Comparison of ENCODE assay signal across 1 cellular context in the genomic region with DNA sequence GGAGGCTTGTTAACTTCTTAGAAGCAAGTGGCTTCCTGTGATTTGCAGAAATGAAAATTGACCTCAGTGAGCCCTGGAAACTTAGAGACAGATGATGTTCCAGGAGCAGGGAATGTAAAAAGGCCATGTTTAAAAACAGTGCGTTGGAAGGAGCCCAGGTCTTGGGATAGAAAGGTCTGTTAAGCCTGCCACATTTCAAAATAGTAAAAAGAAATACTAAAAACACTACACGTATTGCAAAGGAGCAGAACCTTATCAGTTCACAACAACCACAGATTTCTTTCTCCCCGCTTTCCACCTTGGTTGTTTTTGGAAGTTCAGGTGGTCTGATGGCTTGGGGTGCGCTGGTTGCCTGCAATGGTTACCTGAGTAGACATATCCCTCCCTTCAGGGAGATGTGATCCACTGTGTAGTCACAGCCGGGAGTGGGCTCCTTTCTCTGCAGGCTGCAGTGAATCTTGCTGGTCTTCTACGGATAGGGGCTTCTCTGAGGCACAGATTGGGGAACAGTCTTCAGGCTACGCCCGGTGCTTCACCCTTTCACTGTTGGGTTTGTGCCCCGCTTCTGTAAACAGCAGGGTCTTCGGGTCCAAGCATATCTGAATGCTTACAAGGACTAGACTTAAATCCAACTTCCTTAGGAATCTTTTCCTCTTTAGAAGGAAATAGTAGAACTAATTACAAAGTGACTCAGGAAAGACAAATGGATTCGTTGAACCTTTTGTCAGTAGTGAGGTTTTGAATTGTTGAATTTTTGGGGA.
TF ChIP-seq lines count a peak whose summit lies in the region.

No MANE protein-coding gene starts in this region.

TF ChIP-seq in WTC11, 78 proteins besides CTCF, POLR2A, EP300 and RAD21 (continued from another document):
- TF ChIP-seq ETV6 (CRISPR knock-in tag; IDR thresholded peaks at IDR 0.05) (no peak), TCF7 (CRISPR knock-in tag; IDR thresholded peaks at IDR 0.05; ENCODE audit: low read depth) (no peak), JAZF1 (CRISPR knock-in tag; IDR thresholded peaks at IDR 0.05) (no peak)
- TF ChIP-seq, protein P1, sequence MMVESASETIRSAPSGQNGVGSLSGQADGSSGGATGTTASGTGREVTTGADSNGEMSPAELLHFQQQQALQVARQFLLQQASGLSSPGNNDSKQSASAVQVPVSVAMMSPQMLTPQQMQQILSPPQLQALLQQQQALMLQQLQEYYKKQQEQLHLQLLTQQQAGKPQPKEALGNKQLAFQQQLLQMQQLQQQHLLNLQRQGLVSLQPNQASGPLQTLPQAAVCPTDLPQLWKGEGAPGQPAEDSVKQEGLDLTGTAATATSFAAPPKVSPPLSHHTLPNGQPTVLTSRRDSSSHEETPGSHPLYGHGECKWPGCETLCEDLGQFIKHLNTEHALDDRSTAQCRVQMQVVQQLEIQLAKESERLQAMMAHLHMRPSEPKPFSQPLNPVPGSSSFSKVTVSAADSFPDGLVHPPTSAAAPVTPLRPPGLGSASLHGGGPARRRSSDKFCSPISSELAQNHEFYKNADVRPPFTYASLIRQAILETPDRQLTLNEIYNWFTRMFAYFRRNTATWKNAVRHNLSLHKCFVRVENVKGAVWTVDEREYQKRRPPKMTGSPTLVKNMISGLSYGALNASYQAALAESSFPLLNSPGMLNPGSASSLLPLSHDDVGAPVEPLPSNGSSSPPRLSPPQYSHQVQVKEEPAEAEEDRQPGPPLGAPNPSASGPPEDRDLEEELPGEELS (CRISPR knock-in tag; IDR thresholded peaks at IDR 0.05): no peak
